ENCODE assay signal across 1 cellular context in the genomic region with DNA sequence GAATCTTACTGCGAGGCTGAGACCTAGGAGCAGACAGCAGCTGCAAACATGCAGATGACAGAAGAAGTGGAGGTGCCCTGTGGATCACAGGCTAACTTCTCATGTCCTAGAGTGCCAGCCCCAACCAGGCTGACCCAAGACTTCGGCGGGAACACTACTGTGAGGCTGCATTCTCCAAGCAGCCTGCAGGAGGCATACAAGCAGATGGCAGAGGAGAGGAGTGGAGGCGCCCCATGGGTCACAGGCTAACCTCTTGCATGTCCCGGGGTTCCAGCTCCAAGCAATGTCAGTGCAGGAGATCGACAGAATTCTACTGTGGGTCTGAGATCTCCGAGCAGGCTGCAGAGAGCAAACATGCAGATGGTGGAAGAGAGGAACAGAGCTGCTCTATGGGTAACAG.
TF ChIP-seq lines count a peak whose summit lies in the region.

No MANE protein-coding gene starts in this region.

TF ChIP-seq in GM12878, 131 proteins besides CTCF, POLR2A, EP300 and RAD21:
- TF ChIP-seq CEBPB (IDR thresholded peaks at IDR 0.05; ENCODE audit: borderline replicate concordance in 1 of 2, low read depth in 2 of 2, low read length in 2 of 2) (no peak), ZBED1 (IDR thresholded peaks at IDR 0.05; ENCODE audit: borderline replicate concordance) (no peak), PAX5 (IDR thresholded peaks at IDR 0.05; ENCODE audit: borderline replicate concordance, low read depth, low read length) (no peak), ZNF274 (IDR thresholded peaks at IDR 0.05; ENCODE audit: insufficient read depth, insufficient read length) (no peak), SMAD5 (IDR thresholded peaks at IDR 0.05; ENCODE audit: low read depth) (no peak), KLF5 (IDR thresholded peaks at IDR 0.05; ENCODE audit: partially characterized antibody) (no peak), NR2C2 (IDR thresholded peaks at IDR 0.05; ENCODE audit: borderline replicate concordance, control insufficient read depth, insufficient read length, low read depth) (no peak), KAT2A (conservative IDR thresholded peaks at IDR 0.05; ENCODE audit: control insufficient read depth, low read depth, low read length) (no peak), RUNX3 (IDR thresholded peaks at IDR 0.05; ENCODE audit: low read length) (no peak), SUZ12 (IDR thresholded peaks at IDR 0.05; ENCODE audit: unreplicated experiment) (no peak), CHD1 (IDR thresholded peaks at IDR 0.05; ENCODE audit: low read depth, low read length) (no peak), SREBF1 (IDR thresholded peaks at IDR 0.05; ENCODE audit: low read length) (no peak), POLR2AphosphoS2 (IDR thresholded peaks at IDR 0.05; ENCODE audit: low read depth, low read length) (no peak)
- TF ChIP-seq, protein P1, sequence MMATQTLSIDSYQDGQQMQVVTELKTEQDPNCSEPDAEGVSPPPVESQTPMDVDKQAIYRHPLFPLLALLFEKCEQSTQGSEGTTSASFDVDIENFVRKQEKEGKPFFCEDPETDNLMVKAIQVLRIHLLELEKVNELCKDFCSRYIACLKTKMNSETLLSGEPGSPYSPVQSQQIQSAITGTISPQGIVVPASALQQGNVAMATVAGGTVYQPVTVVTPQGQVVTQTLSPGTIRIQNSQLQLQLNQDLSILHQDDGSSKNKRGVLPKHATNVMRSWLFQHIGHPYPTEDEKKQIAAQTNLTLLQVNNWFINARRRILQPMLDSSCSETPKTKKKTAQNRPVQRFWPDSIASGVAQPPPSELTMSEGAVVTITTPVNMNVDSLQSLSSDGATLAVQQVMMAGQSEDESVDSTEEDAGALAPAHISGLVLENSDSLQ (IDR thresholded peaks at IDR 0.05) = no peak
- TF ChIP-seq, protein P2, sequence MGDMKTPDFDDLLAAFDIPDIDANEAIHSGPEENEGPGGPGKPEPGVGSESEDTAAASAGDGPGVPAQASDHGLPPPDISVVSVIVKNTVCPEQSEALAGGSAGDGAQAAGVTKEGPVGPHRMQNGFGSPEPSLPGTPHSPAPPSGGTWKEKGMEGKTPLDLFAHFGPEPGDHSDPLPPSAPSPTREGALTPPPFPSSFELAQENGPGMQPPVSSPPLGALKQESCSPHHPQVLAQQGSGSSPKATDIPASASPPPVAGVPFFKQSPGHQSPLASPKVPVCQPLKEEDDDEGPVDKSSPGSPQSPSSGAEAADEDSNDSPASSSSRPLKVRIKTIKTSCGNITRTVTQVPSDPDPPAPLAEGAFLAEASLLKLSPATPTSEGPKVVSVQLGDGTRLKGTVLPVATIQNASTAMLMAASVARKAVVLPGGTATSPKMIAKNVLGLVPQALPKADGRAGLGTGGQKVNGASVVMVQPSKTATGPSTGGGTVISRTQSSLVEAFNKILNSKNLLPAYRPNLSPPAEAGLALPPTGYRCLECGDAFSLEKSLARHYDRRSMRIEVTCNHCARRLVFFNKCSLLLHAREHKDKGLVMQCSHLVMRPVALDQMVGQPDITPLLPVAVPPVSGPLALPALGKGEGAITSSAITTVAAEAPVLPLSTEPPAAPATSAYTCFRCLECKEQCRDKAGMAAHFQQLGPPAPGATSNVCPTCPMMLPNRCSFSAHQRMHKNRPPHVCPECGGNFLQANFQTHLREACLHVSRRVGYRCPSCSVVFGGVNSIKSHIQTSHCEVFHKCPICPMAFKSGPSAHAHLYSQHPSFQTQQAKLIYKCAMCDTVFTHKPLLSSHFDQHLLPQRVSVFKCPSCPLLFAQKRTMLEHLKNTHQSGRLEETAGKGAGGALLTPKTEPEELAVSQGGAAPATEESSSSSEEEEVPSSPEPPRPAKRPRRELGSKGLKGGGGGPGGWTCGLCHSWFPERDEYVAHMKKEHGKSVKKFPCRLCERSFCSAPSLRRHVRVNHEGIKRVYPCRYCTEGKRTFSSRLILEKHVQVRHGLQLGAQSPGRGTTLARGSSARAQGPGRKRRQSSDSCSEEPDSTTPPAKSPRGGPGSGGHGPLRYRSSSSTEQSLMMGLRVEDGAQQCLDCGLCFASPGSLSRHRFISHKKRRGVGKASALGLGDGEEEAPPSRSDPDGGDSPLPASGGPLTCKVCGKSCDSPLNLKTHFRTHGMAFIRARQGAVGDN (IDR thresholded peaks at IDR 0.05) = no peak
- TF ChIP-seq, protein P3, sequence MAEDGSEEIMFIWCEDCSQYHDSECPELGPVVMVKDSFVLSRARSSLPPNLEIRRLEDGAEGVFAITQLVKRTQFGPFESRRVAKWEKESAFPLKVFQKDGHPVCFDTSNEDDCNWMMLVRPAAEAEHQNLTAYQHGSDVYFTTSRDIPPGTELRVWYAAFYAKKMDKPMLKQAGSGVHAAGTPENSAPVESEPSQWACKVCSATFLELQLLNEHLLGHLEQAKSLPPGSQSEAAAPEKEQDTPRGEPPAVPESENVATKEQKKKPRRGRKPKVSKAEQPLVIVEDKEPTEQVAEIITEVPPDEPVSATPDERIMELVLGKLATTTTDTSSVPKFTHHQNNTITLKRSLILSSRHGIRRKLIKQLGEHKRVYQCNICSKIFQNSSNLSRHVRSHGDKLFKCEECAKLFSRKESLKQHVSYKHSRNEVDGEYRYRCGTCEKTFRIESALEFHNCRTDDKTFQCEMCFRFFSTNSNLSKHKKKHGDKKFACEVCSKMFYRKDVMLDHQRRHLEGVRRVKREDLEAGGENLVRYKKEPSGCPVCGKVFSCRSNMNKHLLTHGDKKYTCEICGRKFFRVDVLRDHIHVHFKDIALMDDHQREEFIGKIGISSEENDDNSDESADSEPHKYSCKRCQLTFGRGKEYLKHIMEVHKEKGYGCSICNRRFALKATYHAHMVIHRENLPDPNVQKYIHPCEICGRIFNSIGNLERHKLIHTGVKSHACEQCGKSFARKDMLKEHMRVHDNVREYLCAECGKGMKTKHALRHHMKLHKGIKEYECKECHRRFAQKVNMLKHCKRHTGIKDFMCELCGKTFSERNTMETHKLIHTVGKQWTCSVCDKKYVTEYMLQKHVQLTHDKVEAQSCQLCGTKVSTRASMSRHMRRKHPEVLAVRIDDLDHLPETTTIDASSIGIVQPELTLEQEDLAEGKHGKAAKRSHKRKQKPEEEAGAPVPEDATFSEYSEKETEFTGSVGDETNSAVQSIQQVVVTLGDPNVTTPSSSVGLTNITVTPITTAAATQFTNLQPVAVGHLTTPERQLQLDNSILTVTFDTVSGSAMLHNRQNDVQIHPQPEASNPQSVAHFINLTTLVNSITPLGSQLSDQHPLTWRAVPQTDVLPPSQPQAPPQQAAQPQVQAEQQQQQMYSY (CRISPR knock-in tag; IDR thresholded peaks at IDR 0.05) = no peak
- TF ChIP-seq, protein P4, sequence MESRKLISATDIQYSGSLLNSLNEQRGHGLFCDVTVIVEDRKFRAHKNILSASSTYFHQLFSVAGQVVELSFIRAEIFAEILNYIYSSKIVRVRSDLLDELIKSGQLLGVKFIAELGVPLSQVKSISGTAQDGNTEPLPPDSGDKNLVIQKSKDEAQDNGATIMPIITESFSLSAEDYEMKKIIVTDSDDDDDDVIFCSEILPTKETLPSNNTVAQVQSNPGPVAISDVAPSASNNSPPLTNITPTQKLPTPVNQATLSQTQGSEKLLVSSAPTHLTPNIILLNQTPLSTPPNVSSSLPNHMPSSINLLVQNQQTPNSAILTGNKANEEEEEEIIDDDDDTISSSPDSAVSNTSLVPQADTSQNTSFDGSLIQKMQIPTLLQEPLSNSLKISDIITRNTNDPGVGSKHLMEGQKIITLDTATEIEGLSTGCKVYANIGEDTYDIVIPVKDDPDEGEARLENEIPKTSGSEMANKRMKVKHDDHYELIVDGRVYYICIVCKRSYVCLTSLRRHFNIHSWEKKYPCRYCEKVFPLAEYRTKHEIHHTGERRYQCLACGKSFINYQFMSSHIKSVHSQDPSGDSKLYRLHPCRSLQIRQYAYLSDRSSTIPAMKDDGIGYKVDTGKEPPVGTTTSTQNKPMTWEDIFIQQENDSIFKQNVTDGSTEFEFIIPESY (IDR thresholded peaks at IDR 0.05) = no peak
- TF ChIP-seq, protein P5, sequence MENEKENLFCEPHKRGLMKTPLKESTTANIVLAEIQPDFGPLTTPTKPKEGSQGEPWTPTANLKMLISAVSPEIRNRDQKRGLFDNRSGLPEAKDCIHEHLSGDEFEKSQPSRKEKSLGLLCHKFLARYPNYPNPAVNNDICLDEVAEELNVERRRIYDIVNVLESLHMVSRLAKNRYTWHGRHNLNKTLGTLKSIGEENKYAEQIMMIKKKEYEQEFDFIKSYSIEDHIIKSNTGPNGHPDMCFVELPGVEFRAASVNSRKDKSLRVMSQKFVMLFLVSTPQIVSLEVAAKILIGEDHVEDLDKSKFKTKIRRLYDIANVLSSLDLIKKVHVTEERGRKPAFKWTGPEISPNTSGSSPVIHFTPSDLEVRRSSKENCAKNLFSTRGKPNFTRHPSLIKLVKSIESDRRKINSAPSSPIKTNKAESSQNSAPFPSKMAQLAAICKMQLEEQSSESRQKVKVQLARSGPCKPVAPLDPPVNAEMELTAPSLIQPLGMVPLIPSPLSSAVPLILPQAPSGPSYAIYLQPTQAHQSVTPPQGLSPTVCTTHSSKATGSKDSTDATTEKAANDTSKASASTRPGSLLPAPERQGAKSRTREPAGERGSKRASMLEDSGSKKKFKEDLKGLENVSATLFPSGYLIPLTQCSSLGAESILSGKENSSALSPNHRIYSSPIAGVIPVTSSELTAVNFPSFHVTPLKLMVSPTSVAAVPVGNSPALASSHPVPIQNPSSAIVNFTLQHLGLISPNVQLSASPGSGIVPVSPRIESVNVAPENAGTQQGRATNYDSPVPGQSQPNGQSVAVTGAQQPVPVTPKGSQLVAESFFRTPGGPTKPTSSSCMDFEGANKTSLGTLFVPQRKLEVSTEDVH (IDR thresholded peaks at IDR 0.05; ENCODE audit: low read depth, partially characterized antibody) = no peak
- TF ChIP-seq, protein P6, sequence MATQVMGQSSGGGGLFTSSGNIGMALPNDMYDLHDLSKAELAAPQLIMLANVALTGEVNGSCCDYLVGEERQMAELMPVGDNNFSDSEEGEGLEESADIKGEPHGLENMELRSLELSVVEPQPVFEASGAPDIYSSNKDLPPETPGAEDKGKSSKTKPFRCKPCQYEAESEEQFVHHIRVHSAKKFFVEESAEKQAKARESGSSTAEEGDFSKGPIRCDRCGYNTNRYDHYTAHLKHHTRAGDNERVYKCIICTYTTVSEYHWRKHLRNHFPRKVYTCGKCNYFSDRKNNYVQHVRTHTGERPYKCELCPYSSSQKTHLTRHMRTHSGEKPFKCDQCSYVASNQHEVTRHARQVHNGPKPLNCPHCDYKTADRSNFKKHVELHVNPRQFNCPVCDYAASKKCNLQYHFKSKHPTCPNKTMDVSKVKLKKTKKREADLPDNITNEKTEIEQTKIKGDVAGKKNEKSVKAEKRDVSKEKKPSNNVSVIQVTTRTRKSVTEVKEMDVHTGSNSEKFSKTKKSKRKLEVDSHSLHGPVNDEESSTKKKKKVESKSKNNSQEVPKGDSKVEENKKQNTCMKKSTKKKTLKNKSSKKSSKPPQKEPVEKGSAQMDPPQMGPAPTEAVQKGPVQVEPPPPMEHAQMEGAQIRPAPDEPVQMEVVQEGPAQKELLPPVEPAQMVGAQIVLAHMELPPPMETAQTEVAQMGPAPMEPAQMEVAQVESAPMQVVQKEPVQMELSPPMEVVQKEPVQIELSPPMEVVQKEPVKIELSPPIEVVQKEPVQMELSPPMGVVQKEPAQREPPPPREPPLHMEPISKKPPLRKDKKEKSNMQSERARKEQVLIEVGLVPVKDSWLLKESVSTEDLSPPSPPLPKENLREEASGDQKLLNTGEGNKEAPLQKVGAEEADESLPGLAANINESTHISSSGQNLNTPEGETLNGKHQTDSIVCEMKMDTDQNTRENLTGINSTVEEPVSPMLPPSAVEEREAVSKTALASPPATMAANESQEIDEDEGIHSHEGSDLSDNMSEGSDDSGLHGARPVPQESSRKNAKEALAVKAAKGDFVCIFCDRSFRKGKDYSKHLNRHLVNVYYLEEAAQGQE (IDR thresholded peaks at IDR 0.05; ENCODE audit: low read depth, low read length) = no peak
